Comparison of ENCODE assay signal across 22 cellular contexts in the genomic region with DNA sequence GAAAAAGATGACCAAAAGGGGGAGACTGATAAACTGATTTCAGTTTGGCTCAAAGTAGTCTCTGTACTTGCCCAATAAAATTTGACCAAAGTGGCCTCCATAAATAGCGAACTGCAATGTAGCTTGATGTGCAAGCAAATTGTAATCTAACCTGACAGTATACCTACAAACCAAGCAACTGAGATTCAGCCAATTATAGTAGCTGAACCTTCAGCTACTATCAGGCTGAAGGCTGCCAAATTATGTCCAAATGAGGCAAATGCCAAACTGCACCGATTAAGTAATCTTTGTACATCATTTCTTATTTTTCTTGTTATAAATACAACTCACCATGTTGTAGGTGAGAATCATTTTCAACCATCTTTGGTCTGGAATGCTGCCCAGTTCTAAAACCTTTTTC.
"Had no signal": no experiment of that assay in that cellular context is flagged by ENCODE, and none has a peak within 500 bp of the region (broad histone marks: within the 10 kb centered on the region; RNA-seq: fewer than 3 reads in every experiment).

No MANE protein-coding gene starts in this region.

- DNase-seq: cortex of kidney; effector CD8-positive, alpha-beta T cell; effector memory CD8-positive, alpha-beta T cell; endodermal cell; erythroblast; esophagus squamous epithelium; foreskin fibroblast; foreskin melanocyte; gastrocnemius medialis; glutamatergic neuron; head of caudate nucleus; heart right ventricle; hippocampal formation; left cardiac atrium; left lung; left ventricle myocardium superior; lower lobe of right lung; mesenchymal stem cell; mucosa of descending colon; naive B cell; naive thymus-derived CD8-positive, alpha-beta T cell had no signal

- ATAC-seq: effector memory CD8-positive, alpha-beta T cell; esophagus mucosa; gastrocnemius medialis; heart right ventricle; left cardiac atrium; left lung; left ventricle myocardium superior; lower lobe of right lung; mucosa of descending colon; naive thymus-derived CD8-positive, alpha-beta T cell had no signal
